In genomic region chr1:207241164-207241934, GRCh38 we compare ENCODE assay signal across 14 cellular contexts.
DNase-seq lines count a peak whose midpoint lies in the region; ATAC-seq and TF ChIP-seq lines count a peak whose summit lies in the region.
"Had no signal": no experiment of that assay in that cellular context is flagged by ENCODE, and none has a peak within 500 bp of the region (broad histone marks: within the 10 kb centered on the region; RNA-seq: fewer than 3 reads in every experiment).

No MANE protein-coding gene starts in this region.

- peak; percentile 54 to 65 for TF ChIP-seq RAD21 in liver (IDR thresholded peaks at IDR 0.05)

- TF ChIP-seq CTCF in breast epithelium (IDR thresholded peaks at IDR 0.05) (no peak), liver (IDR thresholded peaks at IDR 0.05; ENCODE audit: low read depth, low read length, missing input control) (no peak), vagina (IDR thresholded peaks at IDR 0.05) (no peak)

- whole genome bisulfite sequencing in liver = 36% methylated on average over 5 of the region's 5 CpGs

- no peaks in the 10 kb centered on the region; the same call in 1 of the 2 replicates for H3K9me3 ChIP-seq in MG63
- H3K9me3 ChIP-seq in breast epithelium = no peaks in the 10 kb centered on the region
- H3K9me3 ChIP-seq in liver (ENCODE audit: control insufficient read depth in 4 of 4, low read length in 3 of 4) = no peaks in the 10 kb centered on the region
- no peaks in the 10 kb centered on the region for H3K9me3 ChIP-seq in vagina
- H3K9me3 ChIP-seq: thoracic aorta had no signal

- H3K27me3 ChIP-seq in MG63 (no peaks in the 10 kb centered on the region), breast epithelium (no peaks in the 10 kb centered on the region), liver (ENCODE audit: control insufficient read depth in 4 of 4, insufficient read depth in 4 of 4, low read length in 3 of 4) (no peaks in the 10 kb centered on the region), vagina (no peaks in the 10 kb centered on the region)
- H3K27me3 ChIP-seq: cardiac muscle cell had no signal

- H3K9ac ChIP-seq in liver (ENCODE audit: low read depth in 1 of 2, low read length in 2 of 2) = peak overlapping the region in 1 of 2 donors; percentile 9

- intact Hi-C loops in breast epithelium (cut with DNase I; ENCODE audit: low total_unique reads) (no loop called here), vagina (cut with DNase I) (no loop called here)

- peak overlapping the region; percentile 76 to 82 for H3K27ac ChIP-seq in breast epithelium
- H3K27ac ChIP-seq in liver (ENCODE audit: low read depth in 1 of 2, low read length in 2 of 2) = peak overlapping the region; percentile 85 to 92
- peak overlapping the region; percentile 36 for H3K27ac ChIP-seq in vagina
- H3K27ac ChIP-seq: cardiac muscle cell, SK-N-MC, thoracic aorta had no signal

- H3K4me1 ChIP-seq in breast epithelium (peaks cover 0 to 4% of the 10 kb centered on the region in 2 donors), liver (ENCODE audit: control insufficient read depth in 4 of 4, insufficient read depth in 4 of 4, low read length in 3 of 4) (peaks cover 0 to 37% (median 15%) of the 10 kb centered on the region in 4 donors), vagina (peaks cover 8% of the 10 kb centered on the region)

- H3K4me3 ChIP-seq in MG63 = no peak overlapping the region
- no peak overlapping the region for H3K4me3 ChIP-seq in breast epithelium
- H3K4me3 ChIP-seq in liver (ENCODE audit: low read depth in 1 of 3, low read length in 3 of 3) = no peak overlapping the region
- H3K4me3 ChIP-seq in vagina = no peak overlapping the region
- H3K4me3 ChIP-seq: cardiac muscle cell, SK-N-MC, thoracic aorta had no signal

- TF ChIP-seq POLR2A in breast epithelium (IDR thresholded peaks at IDR 0.05) (no peak), vagina (IDR thresholded peaks at IDR 0.05) (no peak)

- DNase-seq in MG63 (peak; percentile 52), breast epithelium (ENCODE audit: low spot score in 2 of 2) (no peak), vagina (ENCODE audit: extremely low spot score in 2 of 2) (no peak)
- DNase-seq: C1 segment of cervical spinal cord, immature natural killer cell, NCI-H2171 treated with DMSO at 0.1 percent for 48 hours, posterior cingulate gyrus had no signal

- ATAC-seq in HG02970 (IDR thresholded peaks at IDR 0.05; ENCODE audit: low FRiP score, unreplicated experiment) (no peak), GM18873 (IDR thresholded peaks at IDR 0.05; ENCODE audit: low FRiP score, unreplicated experiment) (no peak), GM19035 (IDR thresholded peaks at IDR 0.05; ENCODE audit: unreplicated experiment) (no peak)

- H3K36me3 ChIP-seq in MG63 (no peaks in the 10 kb centered on the region), breast epithelium (no peaks in the 10 kb centered on the region), liver (ENCODE audit: control insufficient read depth in 4 of 4, insufficient read depth in 3 of 4, low read depth in 1 of 4, low read length in 3 of 4) (no peaks in the 10 kb centered on the region), vagina (no peaks in the 10 kb centered on the region)
- H3K36me3 ChIP-seq: cardiac muscle cell, thoracic aorta had no signal

TF ChIP-seq in liver, 16 proteins besides CTCF, POLR2A, EP300 and RAD21:
- TF ChIP-seq SP1 (IDR thresholded peaks at IDR 0.05) = peak; percentile 91
- peak; percentile 94 to 98 for TF ChIP-seq RXRA (IDR thresholded peaks at IDR 0.05)
- peak; percentile 32 for TF ChIP-seq NR2F2 (IDR thresholded peaks at IDR 0.05)
- peak; percentile 89 for TF ChIP-seq FOXA2 (IDR thresholded peaks at IDR 0.05)
- TF ChIP-seq MAX (IDR thresholded peaks at IDR 0.05) = peak; percentile 87
- peak; percentile 44 for TF ChIP-seq TAF1 (conservative IDR thresholded peaks at IDR 0.05)
- peak; percentile 82 for TF ChIP-seq REST (IDR thresholded peaks at IDR 0.05)
- peak; percentile 71 for TF ChIP-seq YY1 (IDR thresholded peaks at IDR 0.05)
- TF ChIP-seq ATF3 (IDR thresholded peaks at IDR 0.05) = peak; percentile 42
- peak in 1 of 2 donors; percentile 24 for TF ChIP-seq GABPA (IDR thresholded peaks at IDR 0.05 in 1 of 2, conservative IDR thresholded peaks at IDR 0.05 in 1 of 2)
- peak; percentile 69 to 87 for TF ChIP-seq JUND (IDR thresholded peaks at IDR 0.05)
- TF ChIP-seq HNF4A (conservative IDR thresholded peaks at IDR 0.05) = peak; percentile 86 to 93
- TF ChIP-seq ZBTB33 (IDR thresholded peaks at IDR 0.05) = peak; percentile 53
- TF ChIP-seq EGR1 (IDR thresholded peaks at IDR 0.05; ENCODE audit: low read depth in 2 of 2) = peak in 1 of 2 donors; percentile 65
- peak; percentile 62 for TF ChIP-seq HNF4G (IDR thresholded peaks at IDR 0.05)
- TF ChIP-seq FOXA1 (IDR thresholded peaks at IDR 0.05) = peak; percentile 91

Comparison
In these comparisons a context has a peak if more than half of its experiments do, and no peak if none do; other contexts are left out.
1. H3K27ac ChIP-seq: peak in every context shown above with its lines; median percentile 88 in liver; 79 in breast epithelium; 36 in vagina.